ENCODE assay signal across 1 cellular context in genomic region chr2:70766357-70767093, GRCh38.
TF ChIP-seq lines count a peak whose summit lies in the region.

No MANE protein-coding gene starts in this region.

TF ChIP-seq in SK-N-SH treated with all-trans-retinoic acid at 6 μM for 48 hours, 23 proteins besides CTCF, POLR2A, EP300 and RAD21 (continued from another document):
- TF ChIP-seq PATZ1 (CRISPR knock-in tag; IDR thresholded peaks at IDR 0.05; ENCODE audit: borderline replicate concordance) (no peak), ZNF8 (CRISPR knock-in tag; IDR thresholded peaks at IDR 0.05) (no peak), PPARA (CRISPR knock-in tag; IDR thresholded peaks at IDR 0.05; ENCODE audit: borderline replicate concordance) (no peak), TOX (CRISPR knock-in tag; IDR thresholded peaks at IDR 0.05; ENCODE audit: borderline replicate concordance) (no peak), ZNF70 (CRISPR knock-in tag; IDR thresholded peaks at IDR 0.05) (no peak), CSRNP3 (CRISPR knock-in tag; IDR thresholded peaks at IDR 0.05) (no peak), ZC3H10 (CRISPR knock-in tag; IDR thresholded peaks at IDR 0.05) (no peak), RARB (CRISPR knock-in tag; IDR thresholded peaks at IDR 0.05) (no peak), SNAI2 (CRISPR knock-in tag; IDR thresholded peaks at IDR 0.05) (no peak), ZFP3 (CRISPR knock-in tag; IDR thresholded peaks at IDR 0.05) (no peak), GLIS3 (CRISPR knock-in tag; IDR thresholded peaks at IDR 0.05) (no peak), OSR1 (CRISPR knock-in tag; IDR thresholded peaks at IDR 0.05) (no peak), ARNTL (CRISPR knock-in tag; IDR thresholded peaks at IDR 0.05; ENCODE audit: borderline replicate concordance, low read depth) (no peak), ESRRG (CRISPR knock-in tag; IDR thresholded peaks at IDR 0.05) (no peak), ZFP30 (CRISPR knock-in tag; IDR thresholded peaks at IDR 0.05) (no peak), BACH2 (CRISPR knock-in tag; IDR thresholded peaks at IDR 0.05; ENCODE audit: borderline replicate concordance) (no peak), POU6F1 (CRISPR knock-in tag; IDR thresholded peaks at IDR 0.05; ENCODE audit: borderline replicate concordance, low read depth) (no peak)
